ENCODE assay signal across 16 cellular contexts in genomic region chr10:71693377-71693776, GRCh38. TPM values are rescaled to one million over a fixed set of nuclear protein-coding genes. Genes with fewer than 3 reads are reported as not detected.
DNase-seq lines count a peak whose midpoint lies in the region; ATAC-seq and TF ChIP-seq lines count a peak whose summit lies in the region.
"Had no signal": no experiment of that assay in that cellular context is flagged by ENCODE, and none has a peak within 500 bp of the region (broad histone marks: within the 10 kb centered on the region; RNA-seq: fewer than 3 reads in every experiment).

No MANE protein-coding gene starts in this region.

- H3K36me3 Mint-ChIP-seq in stimulated activated naive CD8-positive, alpha-beta T cell treated with anti-CD3 and anti-CD28 coated beads, Interleukin-15, Interleukin-2, amounts not matched to agents 100 ng/mL and 50 ng/mL, for 24 hours (ENCODE audit: low read depth): no peaks in the 10 kb centered on the region
- H3K36me3 Mint-ChIP-seq in activated T-helper 2 cell treated with anti-CD3 and anti-CD28 coated beads, Interferon-gamma antibody, Interleukin-2, Interleukin-4, amounts not matched to agents 10 μg/mL and 5 μg/mL and 100 μg/mL, durations not matched to agents 14 hours and 24 hours and 36 hours (ENCODE audit: low read depth): no peaks in the 10 kb centered on the region

- H3K27me3 Mint-ChIP-seq in stimulated activated naive CD8-positive, alpha-beta T cell treated with anti-CD3 and anti-CD28 coated beads, Interleukin-15, Interleukin-2, amounts not matched to agents 100 ng/mL and 50 ng/mL, for 24 hours: no peaks in the 10 kb centered on the region
- no peaks in the 10 kb centered on the region for H3K27me3 Mint-ChIP-seq in stimulated activated naive CD8-positive, alpha-beta T cell treated with anti-CD3 and anti-CD28 coated beads, Interleukin-15, amount 100 ng/mL, for 72 hours
- peaks cover 2% of the 10 kb centered on the region for H3K27me3 Mint-ChIP-seq in activated T-helper 2 cell treated with anti-CD3 and anti-CD28 coated beads, Interferon-gamma antibody, Interleukin-2, Interleukin-4, amounts not matched to agents 10 μg/mL and 5 μg/mL and 100 μg/mL, durations not matched to agents 14 hours and 24 hours and 36 hours (ENCODE audit: low read depth)
- H3K27me3 Mint-ChIP-seq: central memory CD8-positive, alpha-beta T cell had no signal

- H3K4me3 ChIP-seq in BE2C (ENCODE audit: low read depth, low read length): no peak overlapping the region
- H3K4me3 ChIP-seq in WERI-Rb-1 (ENCODE audit: low read depth, low read length): no peak overlapping the region
- H3K4me3 ChIP-seq: hepatocyte, SK-N-MC had no signal

- intact Hi-C loops in activated T-helper 2 cell treated with anti-CD3 and anti-CD28 coated beads, Interferon-gamma antibody, Interleukin-2, Interleukin-4, amounts not matched to agents 10 μg/mL and 5 μg/mL and 100 μg/mL, durations not matched to agents 14 hours and 24 hours and 36 hours (cut with micrococcal nuclease): no loop called here

- no peaks in the 10 kb centered on the region; the same call in 1 of the 2 replicates for H3K9me3 ChIP-seq in BE2C
- H3K9me3 ChIP-seq in WERI-Rb-1 (ENCODE audit: severe bottlenecking): no peaks in the 10 kb centered on the region
- H3K9me3 ChIP-seq: left lung had no signal

- H3K9me3 Mint-ChIP-seq in stimulated activated naive CD8-positive, alpha-beta T cell treated with anti-CD3 and anti-CD28 coated beads, Interleukin-15, Interleukin-2, amounts not matched to agents 100 ng/mL and 50 ng/mL, for 24 hours: no peaks in the 10 kb centered on the region
- H3K9me3 Mint-ChIP-seq in stimulated activated naive CD8-positive, alpha-beta T cell treated with anti-CD3 and anti-CD28 coated beads, Interleukin-15, amount 100 ng/mL, for 72 hours: peaks cover under 1 to 2% of the 10 kb centered on the region in 2 donors
- peaks cover 3% of the 10 kb centered on the region for H3K9me3 Mint-ChIP-seq in activated T-helper 2 cell treated with anti-CD3 and anti-CD28 coated beads, Interferon-gamma antibody, Interleukin-2, Interleukin-4, amounts not matched to agents 10 μg/mL and 5 μg/mL and 100 μg/mL, durations not matched to agents 14 hours and 24 hours and 36 hours

- no peak for ATAC-seq in stimulated activated naive CD8-positive, alpha-beta T cell treated with anti-CD3 and anti-CD28 coated beads, Interleukin-15, amount 100 ng/mL, for 72 hours
- ATAC-seq in GM21737 (IDR thresholded peaks at IDR 0.05; ENCODE audit: unreplicated experiment): no peak
- ATAC-seq: left lung had no signal

- H3K27ac ChIP-seq in WERI-Rb-1: no peak overlapping the region
- H3K27ac ChIP-seq: hepatocyte, SK-N-MC had no signal

- H3K4me3 Mint-ChIP-seq in stimulated activated naive CD8-positive, alpha-beta T cell treated with anti-CD3 and anti-CD28 coated beads, Interleukin-15, Interleukin-2, amounts not matched to agents 100 ng/mL and 50 ng/mL, for 24 hours: no peak overlapping the region
- no peak overlapping the region for H3K4me3 Mint-ChIP-seq in stimulated activated naive CD8-positive, alpha-beta T cell treated with anti-CD3 and anti-CD28 coated beads, Interleukin-15, amount 100 ng/mL, for 72 hours
- H3K4me3 Mint-ChIP-seq in activated T-helper 2 cell treated with anti-CD3 and anti-CD28 coated beads, Interferon-gamma antibody, Interleukin-2, Interleukin-4, amounts not matched to agents 10 μg/mL and 5 μg/mL and 100 μg/mL, durations not matched to agents 14 hours and 24 hours and 36 hours (ENCODE audit: low read depth): no peak overlapping the region

- DNase-seq in stimulated activated naive CD8-positive, alpha-beta T cell treated with anti-CD3 and anti-CD28 coated beads, Interleukin-15, amount 100 ng/mL, for 72 hours: no peak
- no peak for DNase-seq in activated T-helper 2 cell treated with anti-CD3 and anti-CD28 coated beads, Interferon-gamma antibody, Interleukin-2, Interleukin-4, amounts not matched to agents 10 μg/mL and 5 μg/mL and 100 μg/mL, durations not matched to agents 14 hours and 24 hours and 36 hours (ENCODE audit: low spot score)
- DNase-seq in lung microvascular endothelial cell (ENCODE audit: low read depth in 2 of 2) (peak; percentile 88 to 90), BE2C (no peak), WERI-Rb-1 (no peak), MV-4-11 (lab: John Stamatoyannopoulos, UW) (no peak)
- DNase-seq: activated naive CD4-positive, alpha-beta T cell treated with anti-CD3 and anti-CD28 coated beads, Interleukin-2, amount 50 U/mL, for 16 hours; C1 segment of cervical spinal cord; Karpas-422; occipital lobe had no signal

- H3K27ac Mint-ChIP-seq in stimulated activated naive CD8-positive, alpha-beta T cell treated with anti-CD3 and anti-CD28 coated beads, Interleukin-15, Interleukin-2, amounts not matched to agents 100 ng/mL and 50 ng/mL, for 24 hours: peak overlapping the region; percentile 2
- no peak overlapping the region for H3K27ac Mint-ChIP-seq in stimulated activated naive CD8-positive, alpha-beta T cell treated with anti-CD3 and anti-CD28 coated beads, Interleukin-15, amount 100 ng/mL, for 72 hours
- peak overlapping the region; percentile 12 for H3K27ac Mint-ChIP-seq in activated T-helper 2 cell treated with anti-CD3 and anti-CD28 coated beads, Interferon-gamma antibody, Interleukin-2, Interleukin-4, amounts not matched to agents 10 μg/mL and 5 μg/mL and 100 μg/mL, durations not matched to agents 14 hours and 24 hours and 36 hours

- peaks cover 43% of the 10 kb centered on the region for H3K4me1 Mint-ChIP-seq in stimulated activated naive CD8-positive, alpha-beta T cell treated with anti-CD3 and anti-CD28 coated beads, Interleukin-15, Interleukin-2, amounts not matched to agents 100 ng/mL and 50 ng/mL, for 24 hours (ENCODE audit: low read depth)
- H3K4me1 Mint-ChIP-seq in stimulated activated naive CD8-positive, alpha-beta T cell treated with anti-CD3 and anti-CD28 coated beads, Interleukin-15, amount 100 ng/mL, for 72 hours: peaks cover 44% of the 10 kb centered on the region
- peaks cover 17% of the 10 kb centered on the region for H3K4me1 Mint-ChIP-seq in activated T-helper 2 cell treated with anti-CD3 and anti-CD28 coated beads, Interferon-gamma antibody, Interleukin-2, Interleukin-4, amounts not matched to agents 10 μg/mL and 5 μg/mL and 100 μg/mL, durations not matched to agents 14 hours and 24 hours and 36 hours (ENCODE audit: low read depth)

- TF ChIP-seq CTCF in BE2C (IDR thresholded peaks at IDR 0.05; ENCODE audit: low read depth, low read length) (no peak), WERI-Rb-1 (IDR thresholded peaks at IDR 0.05; ENCODE audit: low read depth, low read length) (no peak)

- H3K36me3 ChIP-seq in BE2C: no peaks in the 10 kb centered on the region
- peaks cover 66% of the 10 kb centered on the region for H3K36me3 ChIP-seq in WERI-Rb-1
- H3K36me3 ChIP-seq: left lung had no signal

- no peaks in the 10 kb centered on the region; the same call in 1 of the 2 replicates for H3K4me1 ChIP-seq in BE2C

- H3K27me3 ChIP-seq in BE2C (no peaks in the 10 kb centered on the region), WERI-Rb-1 (ENCODE audit: insufficient read depth, low read depth, severe bottlenecking) (no peaks in the 10 kb centered on the region)
- H3K27me3 ChIP-seq: hepatocyte, left lung had no signal

RNA-seq across cellular contexts. Expression of gene C10orf105, which starts 26.2 kb away (rescaled TPM):
- 0.11 and 0.18 TPM in 2 replicates for total RNA-seq in activated T-helper 2 cell treated with anti-CD3 and anti-CD28 coated beads, Interferon-gamma antibody, Interleukin-2, Interleukin-4, amounts not matched to agents 10 μg/mL and 5 μg/mL and 100 μg/mL, durations not matched to agents 14 hours and 24 hours and 36 hours
- not detected in 2 replicates for total RNA-seq in lung microvascular endothelial cell
- not detected for polyA plus RNA-seq in BE2C (2012; ENCODE audit: insufficient read depth, insufficient read length, low read depth)
- total RNA-seq: hepatocyte had no signal
- polyA plus RNA-seq: hepatocyte had no signal

Comparison
In these comparisons a context has a peak if more than half of its experiments do, and no peak if none do; other contexts are left out.
1. H3K27ac Mint-ChIP-seq: peak in stimulated activated naive CD8-positive, alpha-beta T cell treated with anti-CD3 and anti-CD28 coated beads, Interleukin-15, Interleukin-2, amounts not matched to agents 100 ng/mL and 50 ng/mL, for 24 hours (single experiment) and activated T-helper 2 cell treated with anti-CD3 and anti-CD28 coated beads, Interferon-gamma antibody, Interleukin-2, Interleukin-4, amounts not matched to agents 10 μg/mL and 5 μg/mL and 100 μg/mL, durations not matched to agents 14 hours and 24 hours and 36 hours (single experiment); none in stimulated activated naive CD8-positive, alpha-beta T cell treated with anti-CD3 and anti-CD28 coated beads, Interleukin-15, amount 100 ng/mL, for 72 hours (0 of 2).
2. DNase-seq: peak in lung microvascular endothelial cell (2 of 2); none in stimulated activated naive CD8-positive, alpha-beta T cell treated with anti-CD3 and anti-CD28 coated beads, Interleukin-15, amount 100 ng/mL, for 72 hours (0 of 2), activated T-helper 2 cell treated with anti-CD3 and anti-CD28 coated beads, Interferon-gamma antibody, Interleukin-2, Interleukin-4, amounts not matched to agents 10 μg/mL and 5 μg/mL and 100 μg/mL, durations not matched to agents 14 hours and 24 hours and 36 hours (single experiment), BE2C (single experiment), WERI-Rb-1 (single experiment) and MV-4-11 (single experiment).